ENCODE assay signal across 8 cellular contexts in genomic region chr5:134113572-134113907, GRCh38. TPM values are rescaled to one million over a fixed set of nuclear protein-coding genes. Genes with fewer than 3 reads are reported as not detected.
A peak's percentile ranks its signal among the peaks of the same experiment; 100 is the strongest.
DNase-seq lines count a peak whose midpoint lies in the region; ATAC-seq and TF ChIP-seq lines count a peak whose summit lies in the region.

No MANE protein-coding gene starts in this region.

- H3K9me3 ChIP-seq in mammary epithelial cell (replicated peaks; ENCODE audit: insufficient read depth, low read length), result no peaks in the 10 kb centered on the region
- H3K9me3 ChIP-seq in upper lobe of left lung, result no peaks in the 10 kb centered on the region

- 73% methylated on average over 19 of the region's 24 CpGs for WGBS in mammary epithelial cell (ENCODE audit: low coverage, missing lambda C conversion rate)
- 27 to 59% methylated on average over 14 to 24 of the region's 24 CpGs for WGBS in upper lobe of left lung, 2 donors

- H3K4me1 ChIP-seq in mammary epithelial cell (ENCODE audit: insufficient read depth, low read length), result peaks cover 27% of the 10 kb centered on the region
- H3K4me1 ChIP-seq in upper lobe of left lung, result peaks cover 7 to 25% (median 18%) of the 10 kb centered on the region in 4 donors

- no peak overlapping the region for H3K27ac Mint-ChIP-seq in MCF 10A (ENCODE audit: low read depth, unreplicated experiment)
- H3K27ac Mint-ChIP-seq in central memory CD8-positive, alpha-beta T cell (ENCODE audit: low read depth), result peak overlapping the region; percentile 94
- H3K27ac Mint-ChIP-seq in natural killer cell, result peak overlapping the region; percentile 87 to 91

- peak overlapping the region; percentile 74 for H3K4me3 Mint-ChIP-seq in MCF 10A (ENCODE audit: unreplicated experiment)
- peak overlapping the region; percentile 88 for H3K4me3 Mint-ChIP-seq in central memory CD8-positive, alpha-beta T cell
- peak overlapping the region; percentile 94 for H3K4me3 Mint-ChIP-seq in natural killer cell

- no peak overlapping the region for H3K4me3 ChIP-seq in mammary epithelial cell (replicated peaks in 1 of 3; ENCODE audit: insufficient read depth in 1 of 3, low read depth in 2 of 3, low read length in 3 of 3)
- peak overlapping the region in 3 of 4 donors; percentile 57 to 66 (median 59) for H3K4me3 ChIP-seq in upper lobe of left lung

- H3K27me3 Mint-ChIP-seq in MCF 10A (ENCODE audit: insufficient read depth, unreplicated experiment), result no peaks in the 10 kb centered on the region
- H3K27me3 Mint-ChIP-seq in central memory CD8-positive, alpha-beta T cell, result no peaks in the 10 kb centered on the region
- peaks cover 0 to 4% of the 10 kb centered on the region in 2 donors for H3K27me3 Mint-ChIP-seq in natural killer cell (ENCODE audit: low read depth in 2 of 2)

- no peak overlapping the region for H2AFZ ChIP-seq in mammary epithelial cell (ENCODE audit: low read depth, low read length)

- TF ChIP-seq CTCF in MCF 10A (IDR thresholded peaks at IDR 0.05; ENCODE audit: unreplicated experiment), result no peak
- no peak for TF ChIP-seq CTCF in mammary epithelial cell (conservative IDR thresholded peaks at IDR 0.05 in 1 of 2, IDR thresholded peaks at IDR 0.05 in 1 of 2; ENCODE audit: extremely low read depth in 1 of 2, insufficient read depth in 1 of 2, low read depth in 1 of 2, low read length in 2 of 2)
- TF ChIP-seq CTCF in natural killer cell (IDR thresholded peaks at IDR 0.05), result no peak
- no peak for TF ChIP-seq CTCF in upper lobe of left lung (IDR thresholded peaks at IDR 0.05)

- ATAC-seq in central memory CD8-positive, alpha-beta T cell (replicated peaks; ENCODE audit: extremely low read depth, poor library complexity, severe bottlenecking), result no peak
- ATAC-seq in natural killer cell, result no peak
- ATAC-seq in upper lobe of left lung (ENCODE audit: low FRiP score in 2 of 2), result peak in 1 of 2 donors; percentile 0
- no peak for ATAC-seq in GM19395 (IDR thresholded peaks at IDR 0.05; ENCODE audit: unreplicated experiment)

- intact Hi-C loops in MCF 10A (cut with micrococcal nuclease), result no loop called here
- intact Hi-C loops in mammary epithelial cell (cut with micrococcal nuclease), result no loop called here
- intact Hi-C loops in natural killer cell (cut with micrococcal nuclease), result no loop called here

- no peak for TF ChIP-seq POLR2A in upper lobe of left lung (IDR thresholded peaks at IDR 0.05)

- H3K27ac ChIP-seq in mammary epithelial cell (ENCODE audit: insufficient read depth, low read depth, low read length) (no peak overlapping the region), upper lobe of left lung (no peak overlapping the region)

- TF ChIP-seq EP300 in upper lobe of left lung (IDR thresholded peaks at IDR 0.05), result no peak

- POLR2A ChIA-PET in MCF 10A (lab: Yijun Ruan, JAX), result interaction anchor here (0.5 to 1.2 kb wide), 4 partner anchors 27 to 1062 kb away, joined by 3 to 4 read pairs (median 3); partner anchors contain the start of gene HSPA4

- CTCF ChIA-PET in MCF 10A (lab: Yijun Ruan, JAX), result interaction anchor here (2.0 to 4.8 kb wide), 2 partner anchors 12 to 74 kb away, joined by 13 to 45 read pairs; no protein-coding TSS in a partner anchor
- CTCF ChIA-PET in mammary epithelial cell (lab: Charles Lee; ENCODE audit: low non-redundant PET), result no interaction called here

- H3K36me3 ChIP-seq in mammary epithelial cell (ENCODE audit: insufficient read depth, low read length), result no peaks in the 10 kb centered on the region
- H3K36me3 ChIP-seq in upper lobe of left lung, result no peaks in the 10 kb centered on the region

- no peak for DNase-seq in MCF 10A (ENCODE audit: unreplicated experiment)
- no peak for DNase-seq in mammary epithelial cell
- DNase-seq in central memory CD8-positive, alpha-beta T cell (ENCODE audit: low spot score in 2 of 2), result no peak
- no peak for DNase-seq in natural killer cell
- no peak for DNase-seq in upper lobe of left lung
- DNase-seq in ecto neural progenitor cell (ENCODE audit: low spot score), result no peak
- no peak for DNase-seq in cerebellum (ENCODE audit: low spot score)

- H4K20me1 ChIP-seq in mammary epithelial cell (ENCODE audit: insufficient read depth, low read length), result no peaks in the 10 kb centered on the region

- H3K9me3 Mint-ChIP-seq in MCF 10A (ENCODE audit: unreplicated experiment), result no peaks in the 10 kb centered on the region
- no peaks in the 10 kb centered on the region for H3K9me3 Mint-ChIP-seq in central memory CD8-positive, alpha-beta T cell
- H3K9me3 Mint-ChIP-seq in natural killer cell, result no peaks in the 10 kb centered on the region

- no peaks in the 10 kb centered on the region for H3K27me3 ChIP-seq in mammary epithelial cell (ENCODE audit: insufficient read depth, low read length)
- H3K27me3 ChIP-seq in upper lobe of left lung, result peaks cover 0 to 10% (median 4%) of the 10 kb centered on the region in 4 donors

- no TSS peak for BruUV-seq in MCF 10A (replicated peaks; lab: Mats Ljungman, UMichigan)
- no TSS peak for BruUV-seq in mammary epithelial cell (replicated peaks; lab: Mats Ljungman, UMichigan)

- H3K36me3 Mint-ChIP-seq in MCF 10A (ENCODE audit: insufficient read depth, unreplicated experiment), result no peaks in the 10 kb centered on the region
- H3K36me3 Mint-ChIP-seq in central memory CD8-positive, alpha-beta T cell (ENCODE audit: insufficient read depth), result peaks cover 43% of the 10 kb centered on the region
- no peaks in the 10 kb centered on the region for H3K36me3 Mint-ChIP-seq in natural killer cell

- no peak overlapping the region for H3K9ac ChIP-seq in mammary epithelial cell (ENCODE audit: insufficient read depth, low read length)

- in situ Hi-C loops in mammary epithelial cell (cut with MboI; ENCODE audit: low sequenced_read_pairs in 2 of 2), result no loop called here

- H3K4me2 ChIP-seq in mammary epithelial cell (ENCODE audit: insufficient read depth, low read depth, low read length), result no peak overlapping the region

- dilution Hi-C loops in mammary epithelial cell (cut with HindIII; ENCODE audit: low sequenced_read_pairs), result no loop called here

- no peaks in the 10 kb centered on the region for H3K79me2 ChIP-seq in mammary epithelial cell (ENCODE audit: insufficient read depth, low read length)

- peaks cover 17% of the 10 kb centered on the region for H3K4me1 Mint-ChIP-seq in MCF 10A (ENCODE audit: insufficient read depth, unreplicated experiment)
- H3K4me1 Mint-ChIP-seq in central memory CD8-positive, alpha-beta T cell, result peaks cover 57% of the 10 kb centered on the region
- H3K4me1 Mint-ChIP-seq in natural killer cell, result peaks cover 26 to 45% of the 10 kb centered on the region in 2 donors

RNA-seq across cellular contexts. Expression of gene TCF7, which starts 0.9 kb away (rescaled TPM):
- total RNA-seq in MCF 10A (2022) (0.29 and 0.42 TPM in 2 replicates), mammary epithelial cell (1 to 10 TPM; 3.3 to 6.5 TPM), natural killer cell (100 to 1,000 TPM in 2 of 3 donors, 10 to 100 TPM in 1; 97.7 to 203 (median 158) TPM), upper lobe of left lung (1 to 10 TPM; 3.5 to 7.4 (median 5.8) TPM), cerebellum (1.5 TPM)
- polyA plus RNA-seq in mammary epithelial cell, result 2.0 TPM
- polyA minus RNA-seq in mammary epithelial cell, result 18.8 TPM

Comparison
In these comparisons a context has a peak if more than half of its experiments do, and no peak if none do; other contexts are left out.
1. H3K4me3 ChIP-seq: peak in upper lobe of left lung (3 of 4); none in mammary epithelial cell (0 of 3).
2. RNA of gene TCF7, which starts 0.9 kb away (total RNA-seq): 97.7 to 203 TPM in natural killer cell; 3.3 to 6.5 TPM in mammary epithelial cell, 3.5 to 7.4 TPM in upper lobe of left lung, 1.5 TPM in cerebellum (single experiment) and 0.29 to 0.42 TPM in MCF 10A; every median in the first group is over 10 times any median in the second.
3. Peak in every context shown above with its lines, with median percentiles within 50 percentile points of each other: H3K4me3 Mint-ChIP-seq.